Comparison of ENCODE assay signal across 18 cellular contexts in genomic region chr5:135693371-135693955, GRCh38.
A peak's percentile ranks its signal among the peaks of the same experiment; 100 is the strongest.
DNase-seq lines count a peak whose midpoint lies in the region; ATAC-seq and TF ChIP-seq lines count a peak whose summit lies in the region.
"Had no signal": no experiment of that assay in that cellular context is flagged by ENCODE, and none has a peak within 500 bp of the region (broad histone marks: within the 10 kb centered on the region; RNA-seq: fewer than 3 reads in every experiment).

No MANE protein-coding gene starts in this region.

- no peak overlapping the region for H2BK12ac ChIP-seq in neuronal stem cell (ENCODE audit: low read length)

- DNase-seq in NCI-H2171 treated with DMSO at 0.1 percent for 48 hours (lab: John Stamatoyannopoulos, UW) (peak; percentile 20), NCI-H2171 (lab: John Stamatoyannopoulos, UW) (no peak), RWPE2 (ENCODE audit: low spot score) (no peak), neuronal stem cell (ENCODE audit: low spot score) (no peak), NCI-H1092 (lab: John Stamatoyannopoulos, UW) (no peak), ureter (ENCODE audit: low spot score) (no peak), germinal center (ENCODE audit: low spot score) (no peak)
- DNase-seq: 8988T, HFFc6, KG1, MV-4-11, NCI-H1417, NCI-H187, NCI-H446 treated with DMSO at 0.1 percent for 48 hours, NCI-H82, PC-9 had no signal

- H2AFZ ChIP-seq in neuronal stem cell (ENCODE audit: low read length): no peak overlapping the region
- H2AFZ ChIP-seq: PC-9 had no signal

- no peak overlapping the region for H4K8ac ChIP-seq in neuronal stem cell (ENCODE audit: low read depth, low read length)

- peak overlapping the region; percentile 41 for H2BK15ac ChIP-seq in neuronal stem cell (ENCODE audit: low read length)

- H2AK5ac ChIP-seq in neuronal stem cell (ENCODE audit: low read depth, low read length): no peak overlapping the region

- H3K79me1 ChIP-seq in neuronal stem cell (ENCODE audit: low read depth, low read length): no peaks in the 10 kb centered on the region

- ATAC-seq in RWPE2 (ENCODE audit: low read depth) (peak; percentile 94), esophagus mucosa (peak; percentile 93)

- TF ChIP-seq CTCF in RWPE2 (IDR thresholded peaks at IDR 0.05; ENCODE audit: poor library complexity, severe bottlenecking): no peak

- no peak overlapping the region for H2BK120ac ChIP-seq in neuronal stem cell (ENCODE audit: low read depth, low read length)

- H3K18ac ChIP-seq in neuronal stem cell (ENCODE audit: low read length): peak overlapping the region; percentile 50

- peak overlapping the region; percentile 14 for H4K91ac ChIP-seq in neuronal stem cell (ENCODE audit: low read depth, low read length, poor library complexity)

- H3K9me3 ChIP-seq in RWPE2 (ENCODE audit: severe bottlenecking) (no peaks in the 10 kb centered on the region), neuronal stem cell (replicated peaks in 1 of 2; ENCODE audit: control insufficient read depth in 2 of 2, insufficient read depth in 1 of 2, low read depth in 1 of 2, low read length in 2 of 2) (no peaks in the 10 kb centered on the region)
- H3K9me3 ChIP-seq: SJSA1 had no signal

- no peak overlapping the region for H3K9ac ChIP-seq in neuronal stem cell (ENCODE audit: low read depth, low read length, poor library complexity)

- H3K27ac ChIP-seq in RWPE2 (ENCODE audit: poor library complexity, severe bottlenecking) (peak overlapping the region; percentile 62), neuronal stem cell (replicated peaks; ENCODE audit: low read length) (no peak overlapping the region)
- H3K27ac ChIP-seq: PC-9, SJSA1 had no signal

- no peak overlapping the region for H3K23ac ChIP-seq in neuronal stem cell (ENCODE audit: low read depth, low read length, poor library complexity)

- no peaks in the 10 kb centered on the region for H3K36me3 ChIP-seq in RWPE2 (ENCODE audit: low read depth)
- H3K36me3 ChIP-seq in neuronal stem cell (replicated peaks in 1 of 2; ENCODE audit: control insufficient read depth in 2 of 2, insufficient read depth in 2 of 2, low read length in 2 of 2): no peaks in the 10 kb centered on the region
- H3K36me3 ChIP-seq: SJSA1 had no signal

- H3K4me1 ChIP-seq in RWPE2 (ENCODE audit: insufficient read depth, poor library complexity, severe bottlenecking) (peaks cover 21% of the 10 kb centered on the region), neuronal stem cell (ENCODE audit: control insufficient read depth in 2 of 2, insufficient read depth in 1 of 2, low read depth in 1 of 2, low read length in 2 of 2) (peaks cover 0 to 3% of the 10 kb centered on the region in 2 donors)

- H3K4me3 ChIP-seq in RWPE2 (ENCODE audit: severe bottlenecking) (no peak overlapping the region), neuronal stem cell (ENCODE audit: low read length in 2 of 2) (no peak overlapping the region)
- H3K4me3 ChIP-seq: PC-9, SJSA1 had no signal

- H2BK5ac ChIP-seq in neuronal stem cell (ENCODE audit: low read length): no peak overlapping the region

- no peak overlapping the region for H3K4me2 ChIP-seq in neuronal stem cell (ENCODE audit: insufficient read depth, low read length, poor library complexity, severe bottlenecking)
- H3K4me2 ChIP-seq: PC-9 had no signal

- no peak overlapping the region for H3K4ac ChIP-seq in neuronal stem cell (ENCODE audit: low read length)

- H3K27me3 ChIP-seq in RWPE2 (ENCODE audit: insufficient read depth, poor library complexity, severe bottlenecking) (no peaks in the 10 kb centered on the region), neuronal stem cell (ENCODE audit: control insufficient read depth in 3 of 3, insufficient read depth in 3 of 3, low read depth in 1 of 3, low read length in 3 of 3) (no peaks in the 10 kb centered on the region)
- H3K27me3 ChIP-seq: SJSA1 had no signal

- peak overlapping the region; percentile 71 for H3K14ac ChIP-seq in neuronal stem cell (ENCODE audit: low read length)

- WGBS in neuronal stem cell (ENCODE audit: extremely low coverage in 2 of 2, insufficient read length in 2 of 2, insufficient replicate concordance in 1 of 2), 2 donors: no CpG with 5 or more reads among the region's 8 CpGs
